In the genomic region with DNA sequence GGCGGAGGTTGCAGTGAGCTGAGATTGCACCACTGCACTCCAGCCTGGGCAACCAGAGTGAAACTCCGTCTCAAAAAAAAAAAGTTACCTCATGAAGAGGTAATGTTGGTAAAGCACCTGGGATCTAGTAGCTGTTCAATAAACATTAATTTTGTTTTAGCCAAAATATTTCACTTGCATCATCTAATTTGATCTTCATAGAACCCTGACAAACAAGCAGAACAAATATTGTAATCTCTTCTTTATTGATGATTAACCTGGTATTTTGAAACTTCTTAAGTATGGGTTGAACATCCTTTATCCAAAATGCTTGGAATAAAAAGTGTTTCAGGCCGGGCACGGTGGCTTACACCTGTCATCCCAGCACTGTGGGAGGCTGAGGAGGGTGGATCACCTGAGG, we compare ENCODE assay signal across 12 cellular contexts.
"Had no signal": no experiment of that assay in that cellular context is flagged by ENCODE, and none has a peak within 500 bp of the region (broad histone marks: within the 10 kb centered on the region; RNA-seq: fewer than 3 reads in every experiment).

No MANE protein-coding gene starts in this region.

- H3K27ac ChIP-seq: adrenal gland, gastroesophageal sphincter, parathyroid adenoma, tibial nerve, vagina had no signal

- H3K79me2 ChIP-seq: parathyroid adenoma had no signal

- DNase-seq: activated CD4-positive, alpha-beta T cell treated with anti-CD3 and anti-CD28 coated beads, Interleukin-2, amount 50 U/mL, for 4 hours; activated CD8-positive, alpha-beta memory T cell treated with anti-CD3 and anti-CD28 coated beads, Interleukin-2, amount 50 U/mL, for 4 hours; adrenal gland; caudate nucleus; effector memory CD4-positive, alpha-beta T cell; kidney; stimulated activated CD4-positive, alpha-beta T cell treated with anti-CD3 and anti-CD28 coated beads, Interleukin-15, amount 100 ng/mL, for 24 hours; T-cell had no signal

- H3K27me3 ChIP-seq: adrenal gland, gastroesophageal sphincter, tibial nerve, vagina had no signal

- H3K4me3 ChIP-seq: adrenal gland, gastroesophageal sphincter, tibial nerve, vagina had no signal

- H3K4me1 ChIP-seq: parathyroid adenoma had no signal

- H3K9me3 ChIP-seq: adrenal gland, gastroesophageal sphincter, tibial nerve, vagina had no signal

- H3K27me3 Mint-ChIP-seq: T-cell had no signal

- H2AFZ ChIP-seq: parathyroid adenoma had no signal

- H3K9ac ChIP-seq: parathyroid adenoma had no signal

- H3K36me3 ChIP-seq: adrenal gland, gastroesophageal sphincter, tibial nerve, vagina had no signal

- H3K9me3 Mint-ChIP-seq: T-cell had no signal

- ATAC-seq: gastroesophageal sphincter had no signal
